Comparison of ENCODE assay signal across 14 cellular contexts in genomic region chr6:124986146-124986545, GRCh38. TPM values are rescaled to one million over a fixed set of nuclear protein-coding genes. Genes with fewer than 3 reads are reported as not detected.
DNase-seq lines count a peak whose midpoint lies in the region; ATAC-seq and TF ChIP-seq lines count a peak whose summit lies in the region.
"Had no signal": no experiment of that assay in that cellular context is flagged by ENCODE, and none has a peak within 500 bp of the region (broad histone marks: within the 10 kb centered on the region; RNA-seq: fewer than 3 reads in every experiment).

No MANE protein-coding gene starts in this region.

- no peak for ATAC-seq in GM23338
- ATAC-seq in GM18517 (IDR thresholded peaks at IDR 0.05; ENCODE audit: unreplicated experiment): no peak
- ATAC-seq: CD8-positive, alpha-beta T cell had no signal

- H3K79me2 ChIP-seq in GM23338 (replicated peaks; ENCODE audit: insufficient read depth) (no peaks in the 10 kb centered on the region), smooth muscle cell (ENCODE audit: low read depth) (peaks cover 98% of the 10 kb centered on the region)

- H3K9me3 Mint-ChIP-seq in GM23338 (no peaks in the 10 kb centered on the region), chondrocyte (ENCODE audit: low read depth) (no peaks in the 10 kb centered on the region)
- no peaks in the 10 kb centered on the region for H3K9me3 Mint-ChIP-seq in activated naive CD4-positive, alpha-beta T cell treated with anti-CD3 and anti-CD28 coated beads for 36 hours
- H3K9me3 Mint-ChIP-seq: CD8-positive, alpha-beta T cell; H9 had no signal

- CTCF ChIA-PET in activated naive CD4-positive, alpha-beta T cell treated with anti-CD3 and anti-CD28 coated beads for 36 hours (lab: Charles Lee): interaction anchor here (0.6 kb wide), 2 partner anchors 79 to 1498 kb away, joined by 3 to 5 read pairs; no protein-coding TSS in a partner anchor

- H4K20me1 ChIP-seq in GM23338 (replicated peaks; ENCODE audit: insufficient read depth): no peaks in the 10 kb centered on the region
- H4K20me1 ChIP-seq in smooth muscle cell (ENCODE audit: low read depth): peaks cover 25% of the 10 kb centered on the region

- H3K36me3 Mint-ChIP-seq in GM23338 (ENCODE audit: low read depth): no peaks in the 10 kb centered on the region
- peaks cover 6% of the 10 kb centered on the region for H3K36me3 Mint-ChIP-seq in chondrocyte (ENCODE audit: low read depth)
- no peaks in the 10 kb centered on the region for H3K36me3 Mint-ChIP-seq in activated naive CD4-positive, alpha-beta T cell treated with anti-CD3 and anti-CD28 coated beads for 36 hours (ENCODE audit: low read depth)
- H3K36me3 Mint-ChIP-seq: CD8-positive, alpha-beta T cell had no signal

- H2AFZ ChIP-seq in GM23338: no peak overlapping the region
- no peak overlapping the region for H2AFZ ChIP-seq in smooth muscle cell (ENCODE audit: low read depth)

- no peaks in the 10 kb centered on the region for H3K27me3 ChIP-seq in GM23338 (ENCODE audit: insufficient read depth)
- H3K27me3 ChIP-seq in smooth muscle cell (ENCODE audit: low read depth): no peaks in the 10 kb centered on the region
- H3K27me3 ChIP-seq: BE2C had no signal

- H3F3A ChIP-seq in GM23338 (replicated peaks; ENCODE audit: low read depth) (no peaks in the 10 kb centered on the region), smooth muscle cell (ENCODE audit: low read depth) (peaks cover 22% of the 10 kb centered on the region)

- H3K9me2 ChIP-seq in GM23338 (ENCODE audit: insufficient read depth): no peaks in the 10 kb centered on the region

- H3K27ac Mint-ChIP-seq in GM23338 (peak overlapping the region; percentile 23; the same call in 1 of the 2 replicates), chondrocyte (ENCODE audit: unreplicated experiment) (peak overlapping the region; percentile 87)
- H3K27ac Mint-ChIP-seq in activated naive CD4-positive, alpha-beta T cell treated with anti-CD3 and anti-CD28 coated beads for 36 hours: no peak overlapping the region
- H3K27ac Mint-ChIP-seq: CD8-positive, alpha-beta T cell; H9 had no signal

- H3K4me1 Mint-ChIP-seq in GM23338: peaks cover 4% of the 10 kb centered on the region; the same call in 1 of the 3 replicates
- peaks cover 81% of the 10 kb centered on the region for H3K4me1 Mint-ChIP-seq in chondrocyte (ENCODE audit: low read depth)
- peaks cover 11% of the 10 kb centered on the region for H3K4me1 Mint-ChIP-seq in activated naive CD4-positive, alpha-beta T cell treated with anti-CD3 and anti-CD28 coated beads for 36 hours (ENCODE audit: low read depth)

- TF ChIP-seq CTCF in GM23338 (conservative IDR thresholded peaks at IDR 0.05; ENCODE audit: low read depth in 2 of 2) (no peak), chondrocyte (IDR thresholded peaks at IDR 0.05) (no peak), smooth muscle cell (IDR thresholded peaks at IDR 0.05; ENCODE audit: borderline replicate concordance, insufficient read depth, poor library complexity, severe bottlenecking) (no peak)

- H3K27ac ChIP-seq in GM23338 (ENCODE audit: low read depth): no peak overlapping the region
- H3K27ac ChIP-seq in smooth muscle cell (ENCODE audit: low read depth): peak overlapping the region; percentile 74

- H3K9me3 ChIP-seq in smooth muscle cell (replicated peaks; ENCODE audit: low read depth): no peaks in the 10 kb centered on the region
- H3K9me3 ChIP-seq: BE2C had no signal

- H3K9ac ChIP-seq in smooth muscle cell (ENCODE audit: low read depth): no peak overlapping the region

- H3K36me3 ChIP-seq in GM23338 (ENCODE audit: insufficient read depth): no peaks in the 10 kb centered on the region
- no peaks in the 10 kb centered on the region for H3K36me3 ChIP-seq in smooth muscle cell (ENCODE audit: low read depth)
- H3K36me3 ChIP-seq: BE2C had no signal

- H3K27me3 Mint-ChIP-seq in GM23338 (ENCODE audit: insufficient read depth, low read depth, poor library complexity): no peaks in the 10 kb centered on the region
- H3K27me3 Mint-ChIP-seq in chondrocyte (ENCODE audit: low read depth): no peaks in the 10 kb centered on the region
- no peaks in the 10 kb centered on the region for H3K27me3 Mint-ChIP-seq in activated naive CD4-positive, alpha-beta T cell treated with anti-CD3 and anti-CD28 coated beads for 36 hours (ENCODE audit: low read depth)

- H3K4me2 ChIP-seq in GM23338: no peak overlapping the region
- H3K4me2 ChIP-seq in smooth muscle cell: peak overlapping the region; percentile 67

- H3K4me1 ChIP-seq in GM23338 (ENCODE audit: insufficient read depth): no peaks in the 10 kb centered on the region
- peaks cover 40% of the 10 kb centered on the region for H3K4me1 ChIP-seq in smooth muscle cell (ENCODE audit: low read depth)

- DNase-seq in GM23338 (ENCODE audit: low spot score) (no peak), OCI-M1 (lab: John Stamatoyannopoulos, UW) (peak; percentile 53), chondrocyte (ENCODE audit: low spot score) (no peak), smooth muscle cell (lab: John Stamatoyannopoulos, UW; ENCODE audit: unreplicated experiment) (no peak), DMS153 treated with DMSO at 0.1 percent for 48 hours (lab: John Stamatoyannopoulos, UW; ENCODE audit: unreplicated experiment) (no peak)
- DNase-seq in activated naive CD4-positive, alpha-beta T cell treated with anti-CD3 and anti-CD28 coated beads for 36 hours: no peak
- DNase-seq: BE2C; CD8-positive, alpha-beta T cell; H9; NCI-H1092; NCI-H2227 treated with DMSO at 0.1 percent for 48 hours; NCI-H524 treated with DMSO at 0.1 percent for 48 hours; NK-92 treated with Interleukin-12 subunit alpha and Interleukin-12 subunit beta, amount 100 ng/mL, for 24 hours had no signal

- no peak overlapping the region for H3K4me3 Mint-ChIP-seq in GM23338
- H3K4me3 Mint-ChIP-seq in chondrocyte (ENCODE audit: unreplicated experiment): no peak overlapping the region
- no peak overlapping the region for H3K4me3 Mint-ChIP-seq in activated naive CD4-positive, alpha-beta T cell treated with anti-CD3 and anti-CD28 coated beads for 36 hours
- H3K4me3 Mint-ChIP-seq: CD8-positive, alpha-beta T cell; H9 had no signal

- intact Hi-C loops in activated naive CD4-positive, alpha-beta T cell treated with anti-CD3 and anti-CD28 coated beads for 36 hours (cut with micrococcal nuclease): no loop called here

- H3K4me3 ChIP-seq in GM23338 (no peak overlapping the region), smooth muscle cell (no peak overlapping the region)

TF ChIP-seq in GM23338, 12 proteins besides CTCF, POLR2A, EP300 and RAD21 (continues in another document):
- no peak for TF ChIP-seq CREB1 (CRISPR knock-in tag; IDR thresholded peaks at IDR 0.05; ENCODE audit: low read depth)
- no peak for TF ChIP-seq EZH2 (IDR thresholded peaks at IDR 0.05; ENCODE audit: low read depth, unreplicated experiment)
- TF ChIP-seq ZNF331 (CRISPR knock-in tag; IDR thresholded peaks at IDR 0.05; ENCODE audit: low read depth): no peak
- TF ChIP-seq ZNF114 (CRISPR knock-in tag; IDR thresholded peaks at IDR 0.05): no peak
- no peak for TF ChIP-seq EZH2phosphoT487 (IDR thresholded peaks at IDR 0.05; ENCODE audit: unreplicated experiment)
- TF ChIP-seq, protein P1, sequence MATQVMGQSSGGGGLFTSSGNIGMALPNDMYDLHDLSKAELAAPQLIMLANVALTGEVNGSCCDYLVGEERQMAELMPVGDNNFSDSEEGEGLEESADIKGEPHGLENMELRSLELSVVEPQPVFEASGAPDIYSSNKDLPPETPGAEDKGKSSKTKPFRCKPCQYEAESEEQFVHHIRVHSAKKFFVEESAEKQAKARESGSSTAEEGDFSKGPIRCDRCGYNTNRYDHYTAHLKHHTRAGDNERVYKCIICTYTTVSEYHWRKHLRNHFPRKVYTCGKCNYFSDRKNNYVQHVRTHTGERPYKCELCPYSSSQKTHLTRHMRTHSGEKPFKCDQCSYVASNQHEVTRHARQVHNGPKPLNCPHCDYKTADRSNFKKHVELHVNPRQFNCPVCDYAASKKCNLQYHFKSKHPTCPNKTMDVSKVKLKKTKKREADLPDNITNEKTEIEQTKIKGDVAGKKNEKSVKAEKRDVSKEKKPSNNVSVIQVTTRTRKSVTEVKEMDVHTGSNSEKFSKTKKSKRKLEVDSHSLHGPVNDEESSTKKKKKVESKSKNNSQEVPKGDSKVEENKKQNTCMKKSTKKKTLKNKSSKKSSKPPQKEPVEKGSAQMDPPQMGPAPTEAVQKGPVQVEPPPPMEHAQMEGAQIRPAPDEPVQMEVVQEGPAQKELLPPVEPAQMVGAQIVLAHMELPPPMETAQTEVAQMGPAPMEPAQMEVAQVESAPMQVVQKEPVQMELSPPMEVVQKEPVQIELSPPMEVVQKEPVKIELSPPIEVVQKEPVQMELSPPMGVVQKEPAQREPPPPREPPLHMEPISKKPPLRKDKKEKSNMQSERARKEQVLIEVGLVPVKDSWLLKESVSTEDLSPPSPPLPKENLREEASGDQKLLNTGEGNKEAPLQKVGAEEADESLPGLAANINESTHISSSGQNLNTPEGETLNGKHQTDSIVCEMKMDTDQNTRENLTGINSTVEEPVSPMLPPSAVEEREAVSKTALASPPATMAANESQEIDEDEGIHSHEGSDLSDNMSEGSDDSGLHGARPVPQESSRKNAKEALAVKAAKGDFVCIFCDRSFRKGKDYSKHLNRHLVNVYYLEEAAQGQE (IDR thresholded peaks at IDR 0.05; ENCODE audit: unreplicated experiment): no peak
- TF ChIP-seq NANOG (IDR thresholded peaks at IDR 0.05; ENCODE audit: borderline replicate concordance): no peak
- no peak for TF ChIP-seq POLR2AphosphoS5 (IDR thresholded peaks at IDR 0.05; ENCODE audit: low read depth)

RNA-seq across cellular contexts. Expression of gene RNF217, which starts 23.9 kb away (rescaled TPM):
- 4.0 and 6.2 TPM in 2 replicates for total RNA-seq in GM23338 (2014; rRNA removed; shearing (Covaris generic))
- polyA plus RNA-seq in GM23338 (2016; fragmentation: Nextera tagmentation; extraction: Ambion mirVana) (1.5 and 1.7 TPM in 2 replicates), smooth muscle cell (15.6 and 25.7 TPM in 2 replicates)
- total RNA-seq in chondrocyte (51.5 to 72.5 TPM (median 54.6 TPM) in 3 replicates), smooth muscle cell (89.7 and 127 TPM in 2 replicates)
- 1 to 10 TPM; 1.8 to 2.4 TPM for total RNA-seq in activated naive CD4-positive, alpha-beta T cell treated with anti-CD3 and anti-CD28 coated beads for 36 hours
- total RNA-seq: CD8-positive, alpha-beta T cell had no signal
